Comparison of ENCODE assay signal across 1 cellular context in genomic region chr19:39412100-39412866, GRCh38.
TF ChIP-seq lines count a peak whose summit lies in the region.

PLEKHG2 (plus strand) TSS chr19:39412669; CDS start chr19:39414087, 1,418 bp downstream.

TF ChIP-seq in HEK293, 187 proteins besides CTCF, POLR2A, EP300 and RAD21 (continued from another document):
- peak; percentile 52; the same call in 1 of the 2 replicates for TF ChIP-seq HIC1 (tag by site-specific recombination; IDR thresholded peaks at IDR 0.05)
- TF ChIP-seq ZBTB48 (tag by site-specific recombination; IDR thresholded peaks at IDR 0.05), result no peak; the same call in 1 of the 2 replicates
- TF ChIP-seq ZNF274 (IDR thresholded peaks at IDR 0.05; ENCODE audit: low read length), result no peak
- no peak for TF ChIP-seq ZNF274 (tag by site-specific recombination; IDR thresholded peaks at IDR 0.05; ENCODE audit: borderline replicate concordance)
- no peak for TF ChIP-seq ZNF48 (tag by site-specific recombination; IDR thresholded peaks at IDR 0.05)
- TF ChIP-seq GLI4 (tag by site-specific recombination; IDR thresholded peaks at IDR 0.05), result no peak
- TF ChIP-seq PRDM10 (tag by site-specific recombination; IDR thresholded peaks at IDR 0.05), result peak; percentile 75
- TF ChIP-seq ZNF184 (tag by site-specific recombination; IDR thresholded peaks at IDR 0.05), result peak; percentile 99
- peak; percentile 78 for TF ChIP-seq KLF1 (tag by site-specific recombination; IDR thresholded peaks at IDR 0.05)
- TF ChIP-seq ZNF701 (tag by site-specific recombination; IDR thresholded peaks at IDR 0.05), result no peak
- no peak for TF ChIP-seq ZNF426 (tag by site-specific recombination; IDR thresholded peaks at IDR 0.05)
- TF ChIP-seq ZNF626 (tag by site-specific recombination; IDR thresholded peaks at IDR 0.05), result no peak; the same call in 1 of the 2 replicates
- peak; percentile 96 for TF ChIP-seq SP3 (tag by site-specific recombination; IDR thresholded peaks at IDR 0.05)
- no peak for TF ChIP-seq ZNF311 (tag by site-specific recombination; IDR thresholded peaks at IDR 0.05; ENCODE audit: borderline replicate concordance)
- peak; percentile 93 for TF ChIP-seq ZNF629 (tag by site-specific recombination; IDR thresholded peaks at IDR 0.05)
- peak; percentile 99 for TF ChIP-seq ZNF398 (tag by site-specific recombination; IDR thresholded peaks at IDR 0.05)
- TF ChIP-seq PRDM6 (tag by site-specific recombination; IDR thresholded peaks at IDR 0.05), result no peak
- no peak for TF ChIP-seq ZNF747 (tag by site-specific recombination; IDR thresholded peaks at IDR 0.05)
- no peak for TF ChIP-seq ZNF223 (tag by site-specific recombination; IDR thresholded peaks at IDR 0.05)
- peak; percentile 96 for TF ChIP-seq KLF9 (tag by site-specific recombination; IDR thresholded peaks at IDR 0.05; ENCODE audit: low read depth)
- TF ChIP-seq KLF10 (tag by site-specific recombination; IDR thresholded peaks at IDR 0.05), result peak; percentile 97
- no peak for TF ChIP-seq ZNF302 (tag by site-specific recombination; IDR thresholded peaks at IDR 0.05; ENCODE audit: low read depth)
- TF ChIP-seq ZBTB21 (tag by site-specific recombination; IDR thresholded peaks at IDR 0.05), result peak; percentile 83
- TF ChIP-seq ZNF768 (tag by site-specific recombination; IDR thresholded peaks at IDR 0.05), result no peak; the same call in 1 of the 2 replicates
- peak; percentile 99 for TF ChIP-seq ZNF2 (tag by site-specific recombination; IDR thresholded peaks at IDR 0.05)
- peak; percentile 52 for TF ChIP-seq ZNF18 (tag by site-specific recombination; IDR thresholded peaks at IDR 0.05)
- TF ChIP-seq GFI1B (tag by site-specific recombination; IDR thresholded peaks at IDR 0.05), result peak; percentile 58; the same call in 1 of the 2 replicates
- no peak for TF ChIP-seq ZNF560 (tag by site-specific recombination; IDR thresholded peaks at IDR 0.05; ENCODE audit: borderline replicate concordance)
- peak; percentile 54; the same call in 1 of the 2 replicates for TF ChIP-seq ZNF366 (tag by site-specific recombination; conservative IDR thresholded peaks at IDR 0.05)
- peak; percentile 81 for TF ChIP-seq ZNF239 (tag by site-specific recombination; IDR thresholded peaks at IDR 0.05)
- TF ChIP-seq SP7 (tag by site-specific recombination; IDR thresholded peaks at IDR 0.05), result peak; percentile 92
- no peak for TF ChIP-seq ZNF704 (tag by site-specific recombination; IDR thresholded peaks at IDR 0.05)
- peak; percentile 70 for TF ChIP-seq ZNF623 (tag by site-specific recombination; IDR thresholded peaks at IDR 0.05)
- TF ChIP-seq ZSCAN5A (tag by site-specific recombination; IDR thresholded peaks at IDR 0.05), result no peak
- TF ChIP-seq ZNF549 (tag by site-specific recombination; IDR thresholded peaks at IDR 0.05), result no peak
- no peak for TF ChIP-seq ZFP41 (tag by site-specific recombination; IDR thresholded peaks at IDR 0.05; ENCODE audit: borderline replicate concordance)
- TF ChIP-seq ZNF16 (tag by site-specific recombination; IDR thresholded peaks at IDR 0.05; ENCODE audit: low read depth), result no peak
- TF ChIP-seq ZFP3 (tag by site-specific recombination; IDR thresholded peaks at IDR 0.05; ENCODE audit: low read depth), result no peak
- no peak for TF ChIP-seq SETDB1 (IDR thresholded peaks at IDR 0.05; ENCODE audit: insufficient read length, low read length)
- no peak; the same call in 1 of the 2 replicates for TF ChIP-seq GLI2 (tag by site-specific recombination; IDR thresholded peaks at IDR 0.05; ENCODE audit: borderline replicate concordance, low read depth)
- TF ChIP-seq ZNF561 (tag by site-specific recombination; IDR thresholded peaks at IDR 0.05; ENCODE audit: borderline replicate concordance), result peak; percentile 100
- peak; percentile 96 for TF ChIP-seq KLF8 (tag by site-specific recombination; IDR thresholded peaks at IDR 0.05)
- TF ChIP-seq REST (tag by site-specific recombination; IDR thresholded peaks at IDR 0.05), result no peak; the same call in 1 of the 2 replicates
